2 cellular contexts compared by ENCODE assay signal in the genomic region with DNA sequence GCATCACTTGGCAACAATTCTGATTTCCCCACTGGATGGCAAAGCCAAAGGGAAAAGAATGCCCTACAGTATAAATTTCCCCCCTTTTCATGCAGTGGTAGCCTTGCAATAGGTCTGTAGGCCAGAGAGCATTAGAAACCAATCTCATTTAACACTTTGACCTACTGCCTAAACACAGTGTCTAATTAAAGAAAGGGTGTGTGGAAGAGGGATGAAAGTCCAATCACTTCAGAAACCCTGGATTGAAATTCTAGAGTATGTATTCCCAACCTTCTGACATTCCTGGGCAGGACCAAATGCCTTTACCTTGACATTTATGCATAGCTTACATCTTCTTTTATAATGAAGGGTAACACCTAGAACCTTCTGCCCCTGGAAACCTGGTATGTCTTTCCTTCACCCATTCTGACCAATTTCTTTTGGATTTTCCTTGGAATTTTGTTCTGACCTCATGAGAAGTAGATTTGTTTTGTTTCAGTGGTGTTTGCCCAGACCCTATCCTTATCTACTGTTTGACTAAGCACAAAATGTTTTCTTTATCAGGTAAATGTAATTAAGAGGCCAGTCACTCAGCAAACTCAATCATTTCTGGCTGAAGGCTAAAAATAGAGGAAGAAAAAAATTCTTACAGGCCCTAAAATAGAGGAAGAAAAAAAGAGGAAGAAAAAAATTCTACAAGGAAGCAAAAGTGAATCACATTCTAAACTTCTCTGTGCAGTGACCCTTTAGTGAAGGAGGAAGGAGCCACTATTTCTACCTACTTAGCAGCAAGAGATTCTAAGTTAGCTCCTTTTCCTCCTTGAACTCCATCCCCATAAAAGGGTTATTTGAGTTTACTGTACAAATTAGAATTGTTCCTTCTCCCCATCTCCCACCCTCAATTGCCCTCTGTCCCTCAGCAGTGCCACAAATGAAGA.
TF ChIP-seq lines count a peak whose summit lies in the region.

No MANE protein-coding gene starts in this region.

TF ChIP-seq in HepG2, 621 proteins besides CTCF, POLR2A, EP300 and RAD21 (continued from another document):
- TF ChIP-seq NCOR1 (IDR thresholded peaks at IDR 0.05; ENCODE audit: borderline replicate concordance, low read length) (no peak), CREM (IDR thresholded peaks at IDR 0.05) (no peak), CREM (CRISPR knock-in tag; IDR thresholded peaks at IDR 0.05) (no peak), NFIB (CRISPR knock-in tag; IDR thresholded peaks at IDR 0.05; ENCODE audit: borderline replicate concordance) (no peak)
- TF ChIP-seq, protein P1, sequence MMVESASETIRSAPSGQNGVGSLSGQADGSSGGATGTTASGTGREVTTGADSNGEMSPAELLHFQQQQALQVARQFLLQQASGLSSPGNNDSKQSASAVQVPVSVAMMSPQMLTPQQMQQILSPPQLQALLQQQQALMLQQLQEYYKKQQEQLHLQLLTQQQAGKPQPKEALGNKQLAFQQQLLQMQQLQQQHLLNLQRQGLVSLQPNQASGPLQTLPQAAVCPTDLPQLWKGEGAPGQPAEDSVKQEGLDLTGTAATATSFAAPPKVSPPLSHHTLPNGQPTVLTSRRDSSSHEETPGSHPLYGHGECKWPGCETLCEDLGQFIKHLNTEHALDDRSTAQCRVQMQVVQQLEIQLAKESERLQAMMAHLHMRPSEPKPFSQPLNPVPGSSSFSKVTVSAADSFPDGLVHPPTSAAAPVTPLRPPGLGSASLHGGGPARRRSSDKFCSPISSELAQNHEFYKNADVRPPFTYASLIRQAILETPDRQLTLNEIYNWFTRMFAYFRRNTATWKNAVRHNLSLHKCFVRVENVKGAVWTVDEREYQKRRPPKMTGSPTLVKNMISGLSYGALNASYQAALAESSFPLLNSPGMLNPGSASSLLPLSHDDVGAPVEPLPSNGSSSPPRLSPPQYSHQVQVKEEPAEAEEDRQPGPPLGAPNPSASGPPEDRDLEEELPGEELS (CRISPR knock-in tag; IDR thresholded peaks at IDR 0.05) = no peak
- TF ChIP-seq, protein P2, sequence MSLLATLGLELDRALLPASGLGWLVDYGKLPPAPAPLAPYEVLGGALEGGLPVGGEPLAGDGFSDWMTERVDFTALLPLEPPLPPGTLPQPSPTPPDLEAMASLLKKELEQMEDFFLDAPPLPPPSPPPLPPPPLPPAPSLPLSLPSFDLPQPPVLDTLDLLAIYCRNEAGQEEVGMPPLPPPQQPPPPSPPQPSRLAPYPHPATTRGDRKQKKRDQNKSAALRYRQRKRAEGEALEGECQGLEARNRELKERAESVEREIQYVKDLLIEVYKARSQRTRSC (CRISPR knock-in tag; IDR thresholded peaks at IDR 0.05; ENCODE audit: low read depth) = no peak

TF ChIP-seq in SK-N-SH treated with all-trans-retinoic acid at 6 μM for 48 hours, 23 proteins besides CTCF, POLR2A, EP300 and RAD21 (continued from another document):
- TF ChIP-seq, protein P3, sequence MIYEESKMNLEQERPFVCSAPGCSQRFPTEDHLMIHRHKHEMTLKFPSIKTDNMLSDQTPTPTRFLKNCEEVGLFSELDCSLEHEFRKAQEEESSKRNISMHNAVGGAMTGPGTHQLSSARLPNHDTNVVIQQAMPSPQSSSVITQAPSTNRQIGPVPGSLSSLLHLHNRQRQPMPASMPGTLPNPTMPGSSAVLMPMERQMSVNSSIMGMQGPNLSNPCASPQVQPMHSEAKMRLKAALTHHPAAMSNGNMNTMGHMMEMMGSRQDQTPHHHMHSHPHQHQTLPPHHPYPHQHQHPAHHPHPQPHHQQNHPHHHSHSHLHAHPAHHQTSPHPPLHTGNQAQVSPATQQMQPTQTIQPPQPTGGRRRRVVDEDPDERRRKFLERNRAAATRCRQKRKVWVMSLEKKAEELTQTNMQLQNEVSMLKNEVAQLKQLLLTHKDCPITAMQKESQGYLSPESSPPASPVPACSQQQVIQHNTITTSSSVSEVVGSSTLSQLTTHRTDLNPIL (CRISPR knock-in tag; IDR thresholded peaks at IDR 0.05; ENCODE audit: low read depth) = no peak
- TF ChIP-seq, protein P4, sequence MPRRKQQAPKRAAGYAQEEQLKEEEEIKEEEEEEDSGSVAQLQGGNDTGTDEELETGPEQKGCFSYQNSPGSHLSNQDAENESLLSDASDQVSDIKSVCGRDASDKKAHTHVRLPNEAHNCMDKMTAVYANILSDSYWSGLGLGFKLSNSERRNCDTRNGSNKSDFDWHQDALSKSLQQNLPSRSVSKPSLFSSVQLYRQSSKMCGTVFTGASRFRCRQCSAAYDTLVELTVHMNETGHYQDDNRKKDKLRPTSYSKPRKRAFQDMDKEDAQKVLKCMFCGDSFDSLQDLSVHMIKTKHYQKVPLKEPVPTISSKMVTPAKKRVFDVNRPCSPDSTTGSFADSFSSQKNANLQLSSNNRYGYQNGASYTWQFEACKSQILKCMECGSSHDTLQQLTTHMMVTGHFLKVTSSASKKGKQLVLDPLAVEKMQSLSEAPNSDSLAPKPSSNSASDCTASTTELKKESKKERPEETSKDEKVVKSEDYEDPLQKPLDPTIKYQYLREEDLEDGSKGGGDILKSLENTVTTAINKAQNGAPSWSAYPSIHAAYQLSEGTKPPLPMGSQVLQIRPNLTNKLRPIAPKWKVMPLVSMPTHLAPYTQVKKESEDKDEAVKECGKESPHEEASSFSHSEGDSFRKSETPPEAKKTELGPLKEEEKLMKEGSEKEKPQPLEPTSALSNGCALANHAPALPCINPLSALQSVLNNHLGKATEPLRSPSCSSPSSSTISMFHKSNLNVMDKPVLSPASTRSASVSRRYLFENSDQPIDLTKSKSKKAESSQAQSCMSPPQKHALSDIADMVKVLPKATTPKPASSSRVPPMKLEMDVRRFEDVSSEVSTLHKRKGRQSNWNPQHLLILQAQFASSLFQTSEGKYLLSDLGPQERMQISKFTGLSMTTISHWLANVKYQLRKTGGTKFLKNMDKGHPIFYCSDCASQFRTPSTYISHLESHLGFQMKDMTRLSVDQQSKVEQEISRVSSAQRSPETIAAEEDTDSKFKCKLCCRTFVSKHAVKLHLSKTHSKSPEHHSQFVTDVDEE (CRISPR knock-in tag; IDR thresholded peaks at IDR 0.05) = peak; percentile 40; the same call in 1 of the 2 replicates
- TF ChIP-seq RARB (CRISPR knock-in tag; IDR thresholded peaks at IDR 0.05) (no peak), GLIS3 (CRISPR knock-in tag; IDR thresholded peaks at IDR 0.05) (no peak)
